13 cellular contexts compared by ENCODE assay signal in genomic region chr19:47507924-47508553, GRCh38. TPM values are rescaled to one million over a fixed set of nuclear protein-coding genes. Genes with fewer than 3 reads are reported as not detected.
A peak's percentile ranks its signal among the peaks of the same experiment; 100 is the strongest.
DNase-seq lines count a peak whose midpoint lies in the region; ATAC-seq and TF ChIP-seq lines count a peak whose summit lies in the region.
"Had no signal": no experiment of that assay in that cellular context is flagged by ENCODE, and none has a peak within 500 bp of the region (broad histone marks: within the 10 kb centered on the region; RNA-seq: fewer than 3 reads in every experiment).

No MANE protein-coding gene starts in this region.

- no peaks in the 10 kb centered on the region for H3K9me3 Mint-ChIP-seq in activated T-helper 17 cell treated with anti-CD3 and anti-CD28 coated beads, Interleukin-2, amount 50 U/mL, for 72 hours
- H3K9me3 Mint-ChIP-seq: activated B cell treated with CpG ODN at 0.5 μM for 24 hours; natural killer cell treated with Interleukin-12 subunit alpha and Interleukin-12 subunit beta and Interleukin-15 and Interleukin-18, amount 100 ng/mL, for 72 hours had no signal

- H3K27ac Mint-ChIP-seq in activated T-helper 17 cell treated with anti-CD3 and anti-CD28 coated beads, Interleukin-2, amount 50 U/mL, for 72 hours: no peak overlapping the region
- H3K27ac Mint-ChIP-seq: activated B cell treated with CpG ODN at 0.5 μM for 24 hours; natural killer cell treated with Interleukin-12 subunit alpha and Interleukin-12 subunit beta and Interleukin-15 and Interleukin-18, amount 100 ng/mL, for 72 hours had no signal

- H3K9me3 ChIP-seq in left ventricle myocardium inferior (replicated peaks) (no peaks in the 10 kb centered on the region), body of pancreas (no peaks in the 10 kb centered on the region), muscle layer of colon (ENCODE audit: low read length) (no peaks in the 10 kb centered on the region), vagina (no peaks in the 10 kb centered on the region)
- H3K9me3 ChIP-seq: HAP-1 had no signal

- H3K27me3 ChIP-seq in left ventricle myocardium inferior (ENCODE audit: low read depth) (no peaks in the 10 kb centered on the region), body of pancreas (no peaks in the 10 kb centered on the region), muscle layer of colon (ENCODE audit: control insufficient read depth in 1 of 2, insufficient read depth in 2 of 2, low read length in 2 of 2) (no peaks in the 10 kb centered on the region), vagina (no peaks in the 10 kb centered on the region)

- H3K4me3 ChIP-seq in left ventricle myocardium inferior: peak overlapping the region; percentile 17
- no peak overlapping the region for H3K4me3 ChIP-seq in body of pancreas
- no peak overlapping the region for H3K4me3 ChIP-seq in muscle layer of colon (ENCODE audit: low read depth in 1 of 2, low read length in 2 of 2)
- H3K4me3 ChIP-seq in vagina: no peak overlapping the region
- H3K4me3 ChIP-seq: HAP-1 had no signal

- TF ChIP-seq CTCF in left ventricle myocardium inferior (IDR thresholded peaks at IDR 0.05; ENCODE audit: borderline replicate concordance) (no peak), body of pancreas (IDR thresholded peaks at IDR 0.05) (no peak), vagina (IDR thresholded peaks at IDR 0.05) (no peak)

- H3K27me3 Mint-ChIP-seq in activated T-helper 17 cell treated with anti-CD3 and anti-CD28 coated beads, Interleukin-2, amount 50 U/mL, for 72 hours: no peaks in the 10 kb centered on the region
- H3K27me3 Mint-ChIP-seq: activated B cell treated with CpG ODN at 0.5 μM for 24 hours; natural killer cell treated with Interleukin-12 subunit alpha and Interleukin-12 subunit beta and Interleukin-15 and Interleukin-18, amount 100 ng/mL, for 72 hours had no signal

- 62 to 71% methylated on average over 3 to 11 of the region's 11 CpGs for WGBS in body of pancreas, 2 donors

- H3K4me3 Mint-ChIP-seq in activated T-helper 17 cell treated with anti-CD3 and anti-CD28 coated beads, Interleukin-2, amount 50 U/mL, for 72 hours: no peak overlapping the region
- H3K4me3 Mint-ChIP-seq: activated B cell treated with CpG ODN at 0.5 μM for 24 hours; natural killer cell treated with Interleukin-12 subunit alpha and Interleukin-12 subunit beta and Interleukin-15 and Interleukin-18, amount 100 ng/mL, for 72 hours had no signal

- H3K4me1 Mint-ChIP-seq in activated T-helper 17 cell treated with anti-CD3 and anti-CD28 coated beads, Interleukin-2, amount 50 U/mL, for 72 hours: peaks cover 19% of the 10 kb centered on the region

- H3K4me1 ChIP-seq in left ventricle myocardium inferior (peaks cover 91% of the 10 kb centered on the region), body of pancreas (peaks cover 76% of the 10 kb centered on the region), muscle layer of colon (ENCODE audit: insufficient read depth, low read length) (peaks cover 67% of the 10 kb centered on the region), vagina (peaks cover 68% of the 10 kb centered on the region)
- H3K4me1 ChIP-seq: HAP-1 had no signal

- peaks cover 21% of the 10 kb centered on the region for H3K36me3 Mint-ChIP-seq in activated T-helper 17 cell treated with anti-CD3 and anti-CD28 coated beads, Interleukin-2, amount 50 U/mL, for 72 hours (ENCODE audit: low read depth)
- H3K36me3 Mint-ChIP-seq: natural killer cell treated with Interleukin-12 subunit alpha and Interleukin-12 subunit beta and Interleukin-15 and Interleukin-18, amount 100 ng/mL, for 72 hours had no signal

- peaks cover 12% of the 10 kb centered on the region for H3K36me3 ChIP-seq in left ventricle myocardium inferior
- peaks cover 0 to 2% of the 10 kb centered on the region in 2 donors for H3K36me3 ChIP-seq in body of pancreas (replicated peaks in 1 of 2; ENCODE audit: insufficient read depth in 1 of 2, low read depth in 2 of 2)
- H3K36me3 ChIP-seq in muscle layer of colon (ENCODE audit: insufficient read depth, low read length): peaks cover 27% of the 10 kb centered on the region
- peaks cover 0 to 11% of the 10 kb centered on the region in 2 donors for H3K36me3 ChIP-seq in vagina

- TF ChIP-seq POLR2A in body of pancreas (IDR thresholded peaks at IDR 0.05) (no peak), vagina (IDR thresholded peaks at IDR 0.05) (no peak)

- no peak for ATAC-seq in body of pancreas
- ATAC-seq in activated T-helper 17 cell treated with anti-CD3 and anti-CD28 coated beads, Interleukin-2, amount 50 U/mL, for 72 hours (replicated peaks): no peak
- ATAC-seq in HG03521 (IDR thresholded peaks at IDR 0.05; ENCODE audit: unreplicated experiment): no peak
- ATAC-seq: left colon; natural killer cell treated with Interleukin-12 subunit alpha and Interleukin-12 subunit beta and Interleukin-15 and Interleukin-18, amount 100 ng/mL, for 72 hours had no signal

- no peak for DNase-seq in left ventricle myocardium inferior
- no peak for DNase-seq in cardiac septum (ENCODE audit: low spot score)
- DNase-seq in body of pancreas: peak in 1 of 4 donors; percentile 39
- no peak for DNase-seq in vagina (ENCODE audit: extremely low spot score in 2 of 2)
- no peak for DNase-seq in COLO829 (ENCODE audit: low spot score)
- DNase-seq: activated B cell treated with CpG ODN at 0.5 μM for 24 hours, foreskin fibroblast, left colon had no signal

- H3K27ac ChIP-seq in left ventricle myocardium inferior (replicated peaks): peak overlapping the region; percentile 81
- H3K27ac ChIP-seq in body of pancreas: peak overlapping the region; percentile 55 to 69 (median 66)
- H3K27ac ChIP-seq in muscle layer of colon (ENCODE audit: low read depth, low read length): no peak overlapping the region
- peak overlapping the region; percentile 61 for H3K27ac ChIP-seq in vagina

- H3K9ac ChIP-seq in muscle layer of colon (ENCODE audit: low read length): peak overlapping the region; percentile 3

- intact Hi-C loops in left ventricle myocardium inferior (cut with micrococcal nuclease): no loop called here
- intact Hi-C loops in cardiac septum (cut with DNase I): no loop called here
- intact Hi-C loops in body of pancreas (cut with DNase I): no loop called here
- intact Hi-C loops in vagina (cut with DNase I): no loop called here

RNA-seq across cellular contexts. Expression of gene NAPA, which starts 6.8 kb away (rescaled TPM):
- total RNA-seq in left ventricle myocardium inferior (120 TPM), cardiac septum (112 TPM), body of pancreas (10 to 100 TPM; 71.5 to 94.9 TPM), vagina (108 TPM)
- total RNA-seq in activated T-helper 17 cell treated with anti-CD3 and anti-CD28 coated beads, Interleukin-2, amount 50 U/mL, for 72 hours: 10 to 100 TPM; 33.7 to 72.4 TPM

RNA-seq across cellular contexts. Expression of gene KPTN, which starts 24.0 kb away (rescaled TPM):
- total RNA-seq in left ventricle myocardium inferior (10.9 TPM), cardiac septum (5.2 TPM), body of pancreas (1 to 10 TPM; 3.1 to 4.6 TPM), vagina (9.6 TPM)
- total RNA-seq in activated T-helper 17 cell treated with anti-CD3 and anti-CD28 coated beads, Interleukin-2, amount 50 U/mL, for 72 hours: 10 to 100 TPM; 12.9 to 17.7 TPM

RNA-seq across cellular contexts. Expression of gene SLC8A2, which starts 36.3 kb away (rescaled TPM):
- total RNA-seq in left ventricle myocardium inferior: 0.30 TPM
- total RNA-seq in cardiac septum: 0.59 TPM
- total RNA-seq in body of pancreas: 10 to 100 TPM in 1 of 2 donors, 1 to 10 TPM in 1; 8.0 to 31.6 TPM
- 0.49 TPM for total RNA-seq in vagina
- total RNA-seq in activated T-helper 17 cell treated with anti-CD3 and anti-CD28 coated beads, Interleukin-2, amount 50 U/mL, for 72 hours: under 1 TPM; 0.06 to 0.50 TPM
- total RNA-seq: activated B cell treated with CpG ODN at 0.5 μM for 24 hours; natural killer cell treated with Interleukin-12 subunit alpha and Interleukin-12 subunit beta and Interleukin-15 and Interleukin-18, amount 100 ng/mL, for 72 hours had no signal
